Comparison of ENCODE assay signal across 8 cellular contexts in genomic region chr1:171245458-171246064, GRCh38. TPM values are rescaled to one million over a fixed set of nuclear protein-coding genes. Genes with fewer than 3 reads are reported as not detected.
DNase-seq lines count a peak whose midpoint lies in the region; ATAC-seq and TF ChIP-seq lines count a peak whose summit lies in the region.

No MANE protein-coding gene starts in this region.

- H3K4me3 ChIP-seq in PC-3 (ENCODE audit: low read length) (no peak overlapping the region), epithelial cell of esophagus (ENCODE audit: low read length) (no peak overlapping the region)
- no peak overlapping the region for H3K4me3 ChIP-seq in naive thymus-derived CD4-positive, alpha-beta T cell (ENCODE audit: low read length)

- no TSS peak for BruUV-seq in PC-3 (replicated peaks; lab: Mats Ljungman, UMichigan)

- no peaks in the 10 kb centered on the region for H3K79me2 ChIP-seq in PC-3 (ENCODE audit: low read length)

- H3K27ac ChIP-seq in PC-3 (ENCODE audit: low read length): no peak overlapping the region
- no peak overlapping the region for H3K27ac ChIP-seq in naive thymus-derived CD4-positive, alpha-beta T cell (ENCODE audit: low read depth, low read length)

- H3K4me3 Mint-ChIP-seq in naive thymus-derived CD4-positive, alpha-beta T cell: no peak overlapping the region

- in situ Hi-C loops in Caki2 (cut with HindIII; ENCODE audit: low pct_unique_long_range_greater_than_20kb, low sequenced_read_pairs): no loop called here

- H4K20me1 ChIP-seq in PC-3 (ENCODE audit: low read length): no peaks in the 10 kb centered on the region

- intact Hi-C loops in PC-3 (cut with micrococcal nuclease): loop anchor here (1.0 to 5.0 kb wide), 3 partner anchors 68 to 472 kb away; partner anchors contain the start of gene PRRC2C
- intact Hi-C loops in naive thymus-derived CD4-positive, alpha-beta T cell (cut with micrococcal nuclease): loop anchor here (1.0 to 5.0 kb wide), 3 partner anchors 68 to 472 kb away; partner anchors contain the start of gene PRRC2C (in 1 of the 2)

- peaks cover 0 to 6% (median 0%) of the 10 kb centered on the region in 11 donors for H3K9me3 Mint-ChIP-seq in naive thymus-derived CD4-positive, alpha-beta T cell

- H3K9me3 ChIP-seq in PC-3 (ENCODE audit: low read length): no peaks in the 10 kb centered on the region
- no peaks in the 10 kb centered on the region for H3K9me3 ChIP-seq in naive thymus-derived CD4-positive, alpha-beta T cell (ENCODE audit: control insufficient read depth in 2 of 3, low read length in 3 of 3)

- H3K27me3 ChIP-seq in PC-3 (ENCODE audit: low read length): peaks cover 48% of the 10 kb centered on the region
- H3K27me3 ChIP-seq in naive thymus-derived CD4-positive, alpha-beta T cell (ENCODE audit: control insufficient read depth in 2 of 2, insufficient read depth in 2 of 2, low read length in 2 of 2): peaks cover 0 to 4% of the 10 kb centered on the region in 2 donors

- H3K4me2 ChIP-seq in PC-3 (ENCODE audit: low read length): no peak overlapping the region

- H3K4me1 Mint-ChIP-seq in naive thymus-derived CD4-positive, alpha-beta T cell: no peaks in the 10 kb centered on the region

- H3K36me3 ChIP-seq in PC-3 (ENCODE audit: low read depth, low read length): no peaks in the 10 kb centered on the region
- H3K36me3 ChIP-seq in naive thymus-derived CD4-positive, alpha-beta T cell (ENCODE audit: control insufficient read depth in 2 of 3, insufficient read depth in 3 of 3, low read length in 3 of 3): no peaks in the 10 kb centered on the region

- H3K27ac Mint-ChIP-seq in naive thymus-derived CD4-positive, alpha-beta T cell: peak overlapping the region in 1 of 9 donors; percentile 28

- no peaks in the 10 kb centered on the region for H3K36me3 Mint-ChIP-seq in naive thymus-derived CD4-positive, alpha-beta T cell

- no peaks in the 10 kb centered on the region for H3F3A ChIP-seq in PC-3 (ENCODE audit: low read length, unreplicated experiment)

- TF ChIP-seq CTCF in PC-3 (conservative IDR thresholded peaks at IDR 0.05; ENCODE audit: low read depth, low read length): peak; percentile 98
- TF ChIP-seq CTCF in epithelial cell of esophagus (IDR thresholded peaks at IDR 0.05; ENCODE audit: insufficient read depth, low read depth, low read length, missing control alignments): peak; percentile 88

- no peaks in the 10 kb centered on the region for H3K9me2 ChIP-seq in PC-3 (replicated peaks; ENCODE audit: low read length)

- H2AFZ ChIP-seq in PC-3 (ENCODE audit: low read length): no peak overlapping the region

- CTCF ChIA-PET in PC-3 (lab: Charles Lee): interaction anchor here (0.6 to 3.3 kb wide), 8 partner anchors 9 to 496 kb away, joined by 3 to 67 read pairs (median 4); partner anchors contain the start of gene FMO4
- CTCF ChIA-PET in naive thymus-derived CD4-positive, alpha-beta T cell (lab: Charles Lee): interaction anchor here (0.8 to 2.5 kb wide), 4 partner anchors 9 to 67 kb away, joined by 3 to 37 read pairs (median 4); partner anchors contain the start of gene FMO4

- no peak overlapping the region for H3K9ac ChIP-seq in PC-3 (ENCODE audit: low read length)

- POLR2A ChIA-PET in PC-3 (lab: Charles Lee; ENCODE audit: unreplicated experiment): no interaction called here
- POLR2A ChIA-PET in naive thymus-derived CD4-positive, alpha-beta T cell (lab: Charles Lee): interaction anchor here (1.3 kb wide), 1 partner anchor 68 kb away, joined by 3 read pairs; the partner anchor contains the start of gene FMO4

- DNase-seq in Caki2 (ENCODE audit: low read depth): peak; percentile 28
- DNase-seq in PC-3: peak; percentile 82
- DNase-seq in epithelial cell of esophagus (ENCODE audit: low read depth): peak; percentile 62
- DNase-seq in naive thymus-derived CD4-positive, alpha-beta T cell: peak in 4 of 9 donors; percentile 8 to 25 (median 15)

- H3K27me3 Mint-ChIP-seq in naive thymus-derived CD4-positive, alpha-beta T cell: peaks cover 16 to 49% (median 31%) of the 10 kb centered on the region in 5 donors

- H3K4me1 ChIP-seq in PC-3 (ENCODE audit: insufficient read depth, low read length): no peaks in the 10 kb centered on the region
- H3K4me1 ChIP-seq in naive thymus-derived CD4-positive, alpha-beta T cell (ENCODE audit: control insufficient read depth in 2 of 2, insufficient read depth in 2 of 2, low read length in 2 of 2): no peaks in the 10 kb centered on the region

- ATAC-seq in GM19023 (IDR thresholded peaks at IDR 0.05; ENCODE audit: unreplicated experiment): peak; percentile 82
- peak; percentile 81 for ATAC-seq in HG03139 (IDR thresholded peaks at IDR 0.05; ENCODE audit: unreplicated experiment)
- ATAC-seq in PC-3: peak; percentile 99
- peak; percentile 60 for ATAC-seq in naive thymus-derived CD4-positive, alpha-beta T cell
- no peak for ATAC-seq in HG03097 (IDR thresholded peaks at IDR 0.05; ENCODE audit: low FRiP score, unreplicated experiment)
- no peak for ATAC-seq in GM18873 (IDR thresholded peaks at IDR 0.05; ENCODE audit: low FRiP score, unreplicated experiment)

RNA-seq across cellular contexts. Expression of gene FMO1, which starts 2.7 kb away (rescaled TPM):
- not detected in 2 replicates for total RNA-seq in Caki2 (2014; rRNA removed; shearing (Covaris generic); ENCODE audit: low replicate concordance)
- not detected in 2 replicates for total RNA-seq in PC-3 (2014; rRNA removed)
- total RNA-seq in naive thymus-derived CD4-positive, alpha-beta T cell: not detected
- not detected for polyA plus RNA-seq in naive thymus-derived CD4-positive, alpha-beta T cell

Comparison
In these comparisons a context has a peak if more than half of its experiments do, and no peak if none do; other contexts are left out.
1. ATAC-seq: peak in GM19023 (single experiment), HG03139 (single experiment), PC-3 (single experiment) and naive thymus-derived CD4-positive, alpha-beta T cell (single experiment); none in HG03097 (single experiment) and GM18873 (single experiment).